ENCODE assay signal across 8 cellular contexts in genomic region chr1:6603851-6604558, GRCh38. TPM values are rescaled to one million over a fixed set of nuclear protein-coding genes. Genes with fewer than 3 reads are reported as not detected.
DNase-seq lines count a peak whose midpoint lies in the region; ATAC-seq lines count a peak whose summit lies in the region.

No MANE protein-coding gene starts in this region.

- peak overlapping the region; percentile 93 for H3K27ac Mint-ChIP-seq in activated naive CD4-positive, alpha-beta T cell treated with anti-CD3 and anti-CD28 coated beads, Interleukin-2, amount 50 U/mL, for 24 hours

- peaks cover 22% of the 10 kb centered on the region for H3K4me1 Mint-ChIP-seq in activated naive CD4-positive, alpha-beta T cell treated with anti-CD3 and anti-CD28 coated beads, Interleukin-2, amount 50 U/mL, for 24 hours

- ATAC-seq in Right ventricle myocardium superior (ENCODE audit: poor library complexity) (peak; percentile 36), HG02884 (IDR thresholded peaks at IDR 0.05; ENCODE audit: unreplicated experiment) (no peak)

- H3K27me3 Mint-ChIP-seq in activated naive CD4-positive, alpha-beta T cell treated with anti-CD3 and anti-CD28 coated beads, Interleukin-2, amount 50 U/mL, for 24 hours, result no peaks in the 10 kb centered on the region

- peaks cover 12% of the 10 kb centered on the region for H3K36me3 Mint-ChIP-seq in activated naive CD4-positive, alpha-beta T cell treated with anti-CD3 and anti-CD28 coated beads, Interleukin-2, amount 50 U/mL, for 24 hours

- peak; percentile 28 for DNase-seq in activated naive CD4-positive, alpha-beta T cell treated with Interleukin-2 at 50 U/mL for 16 hours
- DNase-seq in activated naive CD4-positive, alpha-beta T cell treated with anti-CD3 and anti-CD28 coated beads, Interleukin-2, amount 50 U/mL, for 16 hours, result no peak
- peak; percentile 89 for DNase-seq in Right ventricle myocardium superior
- peak; percentile 30 for DNase-seq in occipital lobe (lab: John Stamatoyannopoulos, UW)
- DNase-seq in HPDE6-E6E7 (ENCODE audit: extremely low spot score), result no peak
- DNase-seq in NCI-H1105 (lab: John Stamatoyannopoulos, UW), result no peak

- no peaks in the 10 kb centered on the region for H3K9me3 Mint-ChIP-seq in activated naive CD4-positive, alpha-beta T cell treated with anti-CD3 and anti-CD28 coated beads, Interleukin-2, amount 50 U/mL, for 24 hours

- intact Hi-C loops in Right ventricle myocardium superior (cut with DNase I), result no loop called here

- H3K4me3 Mint-ChIP-seq in activated naive CD4-positive, alpha-beta T cell treated with anti-CD3 and anti-CD28 coated beads, Interleukin-2, amount 50 U/mL, for 24 hours, result peak overlapping the region; percentile 85

RNA-seq across cellular contexts. Expression of gene KLHL21, which starts 1.3 kb away (rescaled TPM):
- total RNA-seq in Right ventricle myocardium superior, result 111 TPM
- total RNA-seq in occipital lobe, result 8.7 TPM

RNA-seq across cellular contexts. Expression of gene PHF13, which starts 9.5 kb away (rescaled TPM):
- total RNA-seq in Right ventricle myocardium superior, result 8.6 TPM
- total RNA-seq in occipital lobe, result 17.0 TPM

RNA-seq across cellular contexts. Expression of gene THAP3, which starts 20.7 kb away (rescaled TPM):
- 11.5 TPM for total RNA-seq in Right ventricle myocardium superior
- 23.7 TPM for total RNA-seq in occipital lobe

RNA-seq across cellular contexts. Expression of gene ZBTB48, which starts 24.2 kb away (rescaled TPM):
- total RNA-seq in Right ventricle myocardium superior, result 11.7 TPM
- 15.1 TPM for total RNA-seq in occipital lobe

RNA-seq across cellular contexts. Expression of gene TAS1R1, which starts 48.9 kb away (rescaled TPM):
- total RNA-seq in Right ventricle myocardium superior, result not detected
- total RNA-seq in occipital lobe, result not detected

Comparison
In these comparisons a context has a peak if more than half of its experiments do, and no peak if none do; other contexts are left out.
1. DNase-seq: peak in activated naive CD4-positive, alpha-beta T cell treated with Interleukin-2 at 50 U/mL for 16 hours (single experiment), Right ventricle myocardium superior (single experiment) and occipital lobe (single experiment); none in activated naive CD4-positive, alpha-beta T cell treated with anti-CD3 and anti-CD28 coated beads, Interleukin-2, amount 50 U/mL, for 16 hours (single experiment), HPDE6-E6E7 (single experiment) and NCI-H1105 (single experiment).
2. RNA of gene KLHL21, which starts 1.3 kb away (total RNA-seq): 111 TPM in Right ventricle myocardium superior (single experiment); 8.7 TPM in occipital lobe (single experiment); every median in the first group is over 10 times any median in the second.